8 cellular contexts compared by ENCODE assay signal in genomic region chr13:33543631-33544030, GRCh38.
DNase-seq lines count a peak whose midpoint lies in the region; ATAC-seq, FAIRE-seq and TF ChIP-seq lines count a peak whose summit lies in the region.

No MANE protein-coding gene starts in this region.

- H3K36me3 Mint-ChIP-seq in HFFc6 (ENCODE audit: low read depth) = no peaks in the 10 kb centered on the region
- peaks cover 3% of the 10 kb centered on the region for H3K36me3 Mint-ChIP-seq in activated T-helper 1 cell treated with anti-CD3 and anti-CD28 coated beads, Interleukin-12 subunit alpha, Interleukin-12 subunit beta, Interleukin-2, Interleukin-4 antibody, amounts not matched to agents 30 ng/mL and 10 ng/mL and 1 ng/mL, durations not matched to agents 14 hours and 24 hours and 36 hours (ENCODE audit: low read depth)

- H3K27ac ChIP-seq in kidney (ENCODE audit: low read depth in 2 of 2, low read length in 2 of 2) = peak overlapping the region; percentile 96 to 99

- no peaks in the 10 kb centered on the region for H3K27me3 Mint-ChIP-seq in HFFc6 (ENCODE audit: insufficient read depth)
- H3K27me3 Mint-ChIP-seq in activated T-helper 1 cell treated with anti-CD3 and anti-CD28 coated beads, Interleukin-12 subunit alpha, Interleukin-12 subunit beta, Interleukin-2, Interleukin-4 antibody, amounts not matched to agents 30 ng/mL and 10 ng/mL and 1 ng/mL, durations not matched to agents 14 hours and 24 hours and 36 hours (ENCODE audit: insufficient read depth) = no peaks in the 10 kb centered on the region

- no peak for FAIRE-seq in kidney (lab: Jason Lieb, UNC)

- peak overlapping the region; percentile 90 for H3K4me3 Mint-ChIP-seq in HFFc6
- peak overlapping the region; percentile 90 for H3K4me3 Mint-ChIP-seq in activated T-helper 1 cell treated with anti-CD3 and anti-CD28 coated beads, Interleukin-12 subunit alpha, Interleukin-12 subunit beta, Interleukin-2, Interleukin-4 antibody, amounts not matched to agents 30 ng/mL and 10 ng/mL and 1 ng/mL, durations not matched to agents 14 hours and 24 hours and 36 hours

- H3K36me3 ChIP-seq in kidney (ENCODE audit: control insufficient read depth in 1 of 2, insufficient read depth in 2 of 2, low read length in 2 of 2) = no peaks in the 10 kb centered on the region

- peak overlapping the region; percentile 100 for H3K27ac Mint-ChIP-seq in HFFc6
- H3K27ac Mint-ChIP-seq in activated T-helper 1 cell treated with anti-CD3 and anti-CD28 coated beads, Interleukin-12 subunit alpha, Interleukin-12 subunit beta, Interleukin-2, Interleukin-4 antibody, amounts not matched to agents 30 ng/mL and 10 ng/mL and 1 ng/mL, durations not matched to agents 14 hours and 24 hours and 36 hours = peak overlapping the region; percentile 100

- DNase-seq in AML-193 (lab: John Stamatoyannopoulos, UW) = peak; percentile 24 to 25
- no peak for DNase-seq in HFFc6
- no peak for DNase-seq in activated T-helper 1 cell treated with anti-CD3 and anti-CD28 coated beads, Interleukin-12 subunit alpha, Interleukin-12 subunit beta, Interleukin-2, Interleukin-4 antibody, amounts not matched to agents 30 ng/mL and 10 ng/mL and 1 ng/mL, durations not matched to agents 14 hours and 24 hours and 36 hours (ENCODE audit: low spot score)
- no peak for DNase-seq in kidney
- peak; percentile 72 for DNase-seq in superior temporal gyrus (ENCODE audit: extremely low spot score)
- no peak for DNase-seq in GM13977 (ENCODE audit: low spot score)
- no peak for DNase-seq in islet precursor cell

- in situ Hi-C loops in GM13977 (cut with MboI; ENCODE audit: low pct_unique_long_range_greater_than_20kb, low sequenced_read_pairs, unreplicated experiment) = loop anchor here (10.0 to 25.0 kb wide), 3 partner anchors 181 to 1619 kb away; no protein-coding TSS in a partner anchor

- intact Hi-C loops in activated T-helper 1 cell treated with anti-CD3 and anti-CD28 coated beads, Interleukin-12 subunit alpha, Interleukin-12 subunit beta, Interleukin-2, Interleukin-4 antibody, amounts not matched to agents 30 ng/mL and 10 ng/mL and 1 ng/mL, durations not matched to agents 14 hours and 24 hours and 36 hours (cut with micrococcal nuclease) = loop anchor here (1.0 to 10.0 kb wide), 10 partner anchors 180 to 1614 kb away; partner anchors contain the start of gene FRY
- intact Hi-C loops in kidney (cut with DNase I) = no loop called here

- peak overlapping the region; percentile 93 to 96 for H3K9ac ChIP-seq in kidney (ENCODE audit: low read length in 2 of 2)

- no peaks in the 10 kb centered on the region for H3K9me3 ChIP-seq in kidney (ENCODE audit: control insufficient read depth in 1 of 2, low read length in 2 of 2)

- H3K4me1 Mint-ChIP-seq in HFFc6 (ENCODE audit: low read depth) = peaks cover 43% of the 10 kb centered on the region
- H3K4me1 Mint-ChIP-seq in activated T-helper 1 cell treated with anti-CD3 and anti-CD28 coated beads, Interleukin-12 subunit alpha, Interleukin-12 subunit beta, Interleukin-2, Interleukin-4 antibody, amounts not matched to agents 30 ng/mL and 10 ng/mL and 1 ng/mL, durations not matched to agents 14 hours and 24 hours and 36 hours (ENCODE audit: low read depth) = peaks cover 47% of the 10 kb centered on the region

- H3K4me3 ChIP-seq in kidney (ENCODE audit: low read length in 2 of 2) = peak overlapping the region; percentile 78 to 88

- peaks cover 8% of the 10 kb centered on the region in 2 donors for H3K4me1 ChIP-seq in kidney (ENCODE audit: control insufficient read depth in 1 of 2, insufficient read depth in 1 of 2, low read depth in 1 of 2, low read length in 2 of 2)

- no peak for ATAC-seq in GM19023 (IDR thresholded peaks at IDR 0.05; ENCODE audit: unreplicated experiment)

- TF ChIP-seq CTCF in HFFc6 (IDR thresholded peaks at IDR 0.05) = no peak
- TF ChIP-seq CTCF in kidney (IDR thresholded peaks at IDR 0.05; ENCODE audit: borderline replicate concordance, extremely low read depth, insufficient read depth) = no peak
- TF ChIP-seq CTCF in GM13977 (IDR thresholded peaks at IDR 0.05; ENCODE audit: extremely low read depth, insufficient read depth, missing control alignments) = no peak

- H3K9me3 Mint-ChIP-seq in HFFc6 = no peaks in the 10 kb centered on the region
- peaks cover 3% of the 10 kb centered on the region for H3K9me3 Mint-ChIP-seq in activated T-helper 1 cell treated with anti-CD3 and anti-CD28 coated beads, Interleukin-12 subunit alpha, Interleukin-12 subunit beta, Interleukin-2, Interleukin-4 antibody, amounts not matched to agents 30 ng/mL and 10 ng/mL and 1 ng/mL, durations not matched to agents 14 hours and 24 hours and 36 hours

Comparison
In these comparisons a context has a peak if more than half of its experiments do, and no peak if none do; other contexts are left out.
1. DNase-seq: peak in AML-193 (2 of 2) and superior temporal gyrus (single experiment); none in HFFc6 (single experiment), activated T-helper 1 cell treated with anti-CD3 and anti-CD28 coated beads, Interleukin-12 subunit alpha, Interleukin-12 subunit beta, Interleukin-2, Interleukin-4 antibody, amounts not matched to agents 30 ng/mL and 10 ng/mL and 1 ng/mL, durations not matched to agents 14 hours and 24 hours and 36 hours (single experiment), kidney (single experiment), GM13977 (single experiment) and islet precursor cell (single experiment).